14 cellular contexts compared by ENCODE assay signal in the genomic region with DNA sequence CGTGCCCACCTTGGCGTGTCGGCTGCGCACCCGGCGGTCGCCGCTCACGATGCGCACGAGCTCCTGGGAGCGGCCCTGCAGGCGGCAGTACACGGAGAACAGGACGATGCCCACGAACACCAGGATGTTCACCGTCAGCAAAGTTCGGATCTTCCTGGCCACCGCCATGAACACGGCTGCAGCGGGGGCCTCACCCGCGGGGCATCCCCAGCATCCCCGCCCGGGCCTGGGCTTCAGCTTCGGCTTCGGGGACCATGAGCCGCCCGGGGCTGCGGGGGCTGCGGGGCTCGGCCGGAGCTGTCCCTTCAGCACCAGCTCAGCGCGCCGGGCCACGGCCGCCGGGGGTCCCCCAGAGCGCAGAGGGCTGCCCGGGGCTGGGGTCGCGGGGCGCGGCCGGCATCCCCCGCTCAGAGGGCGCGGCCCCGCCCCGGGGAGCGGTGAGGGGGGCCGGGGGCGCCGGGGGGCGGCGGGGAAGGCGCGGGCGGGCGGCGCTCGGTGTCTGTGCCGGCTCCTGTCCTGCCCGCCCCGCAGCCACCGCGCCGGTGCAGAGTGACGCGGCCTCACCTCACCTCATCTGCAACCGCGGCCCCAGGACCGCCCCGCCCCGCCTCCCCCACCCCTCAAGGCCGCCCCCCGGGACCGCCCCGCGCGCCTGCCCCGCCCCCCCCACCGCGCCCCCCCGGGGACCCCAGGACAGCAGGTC. TPM values are rescaled to one million over a fixed set of nuclear protein-coding genes. Genes with fewer than 3 reads are reported as not detected.
DNase-seq lines count a peak whose midpoint lies in the region; ATAC-seq and TF ChIP-seq lines count a peak whose summit lies in the region.
"Had no signal": no experiment of that assay in that cellular context is flagged by ENCODE, and none has a peak within 500 bp of the region (broad histone marks: within the 10 kb centered on the region; RNA-seq: fewer than 3 reads in every experiment).

A gene (minus strand): TSS at position 554 of the 703 bp plus-strand sequence. CDS start 386 bp downstream, at position 168.

- no peaks in the 10 kb centered on the region for H3K36me3 Mint-ChIP-seq in activated CD4-positive, alpha-beta T cell treated with anti-CD3 and anti-CD28 coated beads for 36 hours (ENCODE audit: low read depth)
- H3K36me3 Mint-ChIP-seq: stimulated activated naive B cell treated with anti-CD40 and anti-IgM and Interleukin-4, amounts not matched to agents 10 μg/mL and 1 μg/mL and 100 μg/mL, for 72 hours had no signal

- H3K4me1 ChIP-seq in NT2/D1 (ENCODE audit: insufficient read depth, insufficient read length) (peaks cover 2% of the 10 kb centered on the region), spleen (peaks cover 3 to 30% (median 18%) of the 10 kb centered on the region in 6 donors)

- H3K9me3 ChIP-seq in NT2/D1 (ENCODE audit: insufficient read depth, low read length) (no peaks in the 10 kb centered on the region), spleen (no peaks in the 10 kb centered on the region)

- TF ChIP-seq POLR2A in spleen (IDR thresholded peaks at IDR 0.05) = no peak

- CTCF ChIA-PET in activated CD4-positive, alpha-beta T cell treated with anti-CD3 and anti-CD28 coated beads for 36 hours (lab: Charles Lee) = interaction anchor here (0.6 to 0.9 kb wide), 3 partner anchors 8 to 619 kb away, joined by 3 read pairs; no protein-coding TSS in a partner anchor

- H3K4me3 ChIP-seq in NT2/D1 (ENCODE audit: insufficient read length, low read depth) = peak within 1 kb of the TSS; percentile 19
- no peak within 1 kb of the TSS for H3K4me3 ChIP-seq in coronary artery
- peak within 1 kb of the TSS in 1 of 8 donors; percentile 25 for H3K4me3 ChIP-seq in spleen
- H3K4me3 ChIP-seq: SK-N-MC had no signal

- H3K27me3 ChIP-seq in NT2/D1 (ENCODE audit: insufficient read depth, insufficient read length) = peaks cover 94% of the 10 kb centered on the region
- peaks cover 0 to 100% (median 72%) of the 10 kb centered on the region in 7 donors for H3K27me3 ChIP-seq in spleen (replicated peaks in 1 of 7)

- peaks cover 37% of the 10 kb centered on the region for H3K27me3 Mint-ChIP-seq in activated CD4-positive, alpha-beta T cell treated with anti-CD3 and anti-CD28 coated beads for 36 hours

- no peak within 1 kb of the TSS for H3K27ac ChIP-seq in coronary artery
- no peak within 1 kb of the TSS for H3K27ac ChIP-seq in spleen
- H3K27ac ChIP-seq: SK-N-MC had no signal

- ATAC-seq in activated CD4-positive, alpha-beta T cell treated with anti-CD3 and anti-CD28 coated beads for 36 hours = no peak
- ATAC-seq in omental fat pad (ENCODE audit: low FRiP score) = peak; percentile 13

- intact Hi-C loops in activated CD4-positive, alpha-beta T cell treated with anti-CD3 and anti-CD28 coated beads for 36 hours (cut with DNase I, micrococcal nuclease) = loop anchor here in 1 of 2 experiments (5.0 kb wide), 1 partner anchor 177 kb away; no protein-coding TSS in a partner anchor
- intact Hi-C loops in spleen (cut with DNase I; ENCODE audit: low total_unique reads) = no loop called here

- H3K4me3 Mint-ChIP-seq in activated CD4-positive, alpha-beta T cell treated with anti-CD3 and anti-CD28 coated beads for 36 hours = no peak within 1 kb of the TSS

- TF ChIP-seq CTCF in omental fat pad (IDR thresholded peaks at IDR 0.05) (no peak), coronary artery (IDR thresholded peaks at IDR 0.05) (no peak), spleen (IDR thresholded peaks at IDR 0.05 in 8 of 11, conservative IDR thresholded peaks at IDR 0.05 in 3 of 11) (no peak)

- no peak within 1 kb of the TSS for H3K27ac Mint-ChIP-seq in activated CD4-positive, alpha-beta T cell treated with anti-CD3 and anti-CD28 coated beads for 36 hours
- H3K27ac Mint-ChIP-seq: stimulated activated naive B cell treated with anti-CD40 and anti-IgM and Interleukin-4, amounts not matched to agents 10 μg/mL and 1 μg/mL and 100 μg/mL, for 72 hours had no signal

- DNase-seq in activated CD4-positive, alpha-beta T cell treated with anti-CD3 and anti-CD28 coated beads for 36 hours = peak; percentile 48
- DNase-seq in activated CD4-positive, alpha-beta T cell treated with anti-CD3 and anti-CD28 coated beads for 48 hours = no peak
- DNase-seq in NT2/D1 (ENCODE audit: low read depth, low spot score) = peak; percentile 11
- peak; percentile 88 for DNase-seq in ecto neural progenitor cell (ENCODE audit: low spot score)
- no peak for DNase-seq in omental fat pad (ENCODE audit: low spot score)
- no peak for DNase-seq in coronary artery (ENCODE audit: low spot score)
- no peak for DNase-seq in NOMO-1 treated with dmso at 0.1 percent for 144 hours (lab: John Stamatoyannopoulos, UW; ENCODE audit: unreplicated experiment)
- DNase-seq in spleen = no peak
- DNase-seq: midbrain; NCI-H2107; stimulated activated naive B cell treated with anti-CD40 and anti-IgM and Interleukin-4, amounts not matched to agents 10 μg/mL and 1 μg/mL and 100 μg/mL, for 72 hours had no signal

- no peak within 1 kb of the TSS for H3K9ac ChIP-seq in NT2/D1 (ENCODE audit: insufficient read length, low read depth)

- peaks cover 3% of the 10 kb centered on the region for H3K9me3 Mint-ChIP-seq in activated CD4-positive, alpha-beta T cell treated with anti-CD3 and anti-CD28 coated beads for 36 hours (ENCODE audit: low read depth)

- no peaks in the 10 kb centered on the region for H3K36me3 ChIP-seq in NT2/D1 (ENCODE audit: insufficient read depth, insufficient read length, low read length)
- H3K36me3 ChIP-seq in spleen = no peaks in the 10 kb centered on the region

- WGBS in spleen, 5 donors = 5 to 9% (median 6%) methylated on average over 30 to 78 of the region's 86 CpGs; no CpG with 5 or more reads in 1 of the 5 donors

- POLR2A ChIA-PET in activated CD4-positive, alpha-beta T cell treated with anti-CD3 and anti-CD28 coated beads for 36 hours (lab: Charles Lee) = no interaction called here

- peaks cover 26% of the 10 kb centered on the region for H3K4me1 Mint-ChIP-seq in activated CD4-positive, alpha-beta T cell treated with anti-CD3 and anti-CD28 coated beads for 36 hours

RNA-seq across cellular contexts. Expression of the gene that starts here (rescaled TPM):
- total RNA-seq in activated CD4-positive, alpha-beta T cell treated with anti-CD3 and anti-CD28 coated beads for 36 hours = under 1 TPM in 1 of 2 experiments, not detected in 1; 0.30 TPM
- total RNA-seq in omental fat pad = 10 to 100 TPM in 3 of 4 donors, not detected in 1; 10.9 to 52.7 (median 36.7) TPM
- total RNA-seq in spleen = 1 to 10 TPM in 5 of 7 donors, under 1 TPM in 2; 0.52 to 2.4 (median 1.4) TPM
- under 1 TPM; 0.20 to 0.51 (median 0.30) TPM for polyA plus RNA-seq in spleen
- total RNA-seq: activated CD8-positive, alpha-beta memory T cell treated with anti-CD3 and anti-CD28 coated beads for 36 hours; bronchial epithelial cell had no signal

Comparison
In these comparisons a context has a peak if more than half of its experiments do, and no peak if none do; other contexts are left out.
1. Peak in DNase-seq in activated CD4-positive, alpha-beta T cell treated with anti-CD3 and anti-CD28 coated beads for 36 hours; RNA of the gene not detected or under 1 TPM.
2. DNase-seq: peak in NT2/D1 (single experiment) and ecto neural progenitor cell (single experiment); none in activated CD4-positive, alpha-beta T cell treated with anti-CD3 and anti-CD28 coated beads for 48 hours (single experiment), omental fat pad (single experiment), coronary artery (single experiment), NOMO-1 treated with dmso at 0.1 percent for 144 hours (single experiment) and spleen (single experiment).